In the genomic region with DNA sequence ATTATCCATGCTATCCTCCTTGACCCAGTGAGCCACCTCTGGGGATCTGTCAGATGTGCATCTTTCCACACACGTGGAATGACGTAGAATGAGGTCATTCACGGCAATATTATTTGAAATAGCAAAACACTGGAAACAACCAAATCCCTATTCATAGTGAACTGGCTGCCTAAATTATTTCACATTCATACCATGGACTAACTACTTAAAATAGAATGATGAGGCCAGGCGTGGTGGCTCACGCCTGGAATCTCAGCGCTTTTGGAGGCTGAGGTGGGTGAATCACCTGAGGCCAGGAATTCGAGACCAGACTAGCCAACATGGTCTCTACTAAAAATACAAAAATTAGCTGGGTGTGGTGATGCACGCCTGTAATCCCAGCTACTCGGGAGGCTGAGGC, we compare ENCODE assay signal across 18 cellular contexts.
DNase-seq lines count a peak whose midpoint lies in the region; ATAC-seq, FAIRE-seq and TF ChIP-seq lines count a peak whose summit lies in the region.
"Had no signal": no experiment of that assay in that cellular context is flagged by ENCODE, and none has a peak within 500 bp of the region (broad histone marks: within the 10 kb centered on the region; RNA-seq: fewer than 3 reads in every experiment).

No MANE protein-coding gene starts in this region.

- H3K4me3 ChIP-seq in HUES48 (ENCODE audit: low read depth, low read length) (no peak overlapping the region), fibroblast of mammary gland (ENCODE audit: control insufficient read depth, low read depth, low read length) (no peak overlapping the region)
- H3K4me3 ChIP-seq: Peyer's patch had no signal

- H3K9me3 ChIP-seq in HUES48 (ENCODE audit: control insufficient read depth, insufficient read depth, low read length): no peaks in the 10 kb centered on the region
- H3K9me3 ChIP-seq: Peyer's patch had no signal

- CTCF ChIA-PET in RWPE1 (lab: Yijun Ruan, JAX): interaction anchor here (1.2 to 1.3 kb wide), 2 partner anchors 11 to 23 kb away, joined by 4 to 6 read pairs; no protein-coding TSS in a partner anchor

- no peak for ATAC-seq in HG03460 (IDR thresholded peaks at IDR 0.05; ENCODE audit: unreplicated experiment)

- POLR2A ChIA-PET in RWPE1 (lab: Yijun Ruan, JAX; ENCODE audit: low non-redundant PET): no interaction called here

- H3K36me3 ChIP-seq in HUES48 (ENCODE audit: control insufficient read depth, insufficient read depth, low read length): no peaks in the 10 kb centered on the region
- H3K36me3 ChIP-seq: Peyer's patch had no signal

- H3K4me1 Mint-ChIP-seq in progenitor cell of endocrine pancreas (ENCODE audit: low read depth): peaks cover 47% of the 10 kb centered on the region
- H3K4me1 Mint-ChIP-seq in activated T-helper 2 cell treated with anti-CD3 and anti-CD28 coated beads, Interferon-gamma antibody, Interleukin-2, Interleukin-4, amounts not matched to agents 10 μg/mL and 5 μg/mL and 100 μg/mL, durations not matched to agents 14 hours and 24 hours and 36 hours (ENCODE audit: low read depth): no peaks in the 10 kb centered on the region
- H3K4me1 Mint-ChIP-seq: B cell had no signal

- H3K4me3 Mint-ChIP-seq in progenitor cell of endocrine pancreas (ENCODE audit: low read depth): no peak overlapping the region
- no peak overlapping the region for H3K4me3 Mint-ChIP-seq in activated T-helper 2 cell treated with anti-CD3 and anti-CD28 coated beads, Interferon-gamma antibody, Interleukin-2, Interleukin-4, amounts not matched to agents 10 μg/mL and 5 μg/mL and 100 μg/mL, durations not matched to agents 14 hours and 24 hours and 36 hours (ENCODE audit: low read depth)
- H3K4me3 Mint-ChIP-seq: B cell; CD4-positive, alpha-beta T cell; HFFc6 had no signal

- H3K27me3 ChIP-seq in HUES48 (ENCODE audit: control insufficient read depth, insufficient read depth, low read length): no peaks in the 10 kb centered on the region
- H3K27me3 ChIP-seq: Peyer's patch had no signal

- DNase-seq in RWPE1 (ENCODE audit: low spot score) (peak; percentile 14), fibroblast of mammary gland (ENCODE audit: low read depth) (peak; percentile 57), progenitor cell of endocrine pancreas (ENCODE audit: low spot score, unreplicated experiment) (no peak), frontal cortex (ENCODE audit: low spot score in 2 of 2) (no peak)
- DNase-seq in activated T-helper 2 cell treated with anti-CD3 and anti-CD28 coated beads, Interferon-gamma antibody, Interleukin-2, Interleukin-4, amounts not matched to agents 10 μg/mL and 5 μg/mL and 100 μg/mL, durations not matched to agents 14 hours and 24 hours and 36 hours (ENCODE audit: low spot score): no peak
- DNase-seq: CD4-positive, alpha-beta T cell; GOT3; HFFc6; Kasumi-1; NCI-H1105; NCI-H1694; NCI-H524; Peyer's patch; SHP77 treated with DMSO at 0.1 percent for 48 hours had no signal

- H3K27ac ChIP-seq in HUES48 (ENCODE audit: low read depth, low read length) (peak overlapping the region; percentile 81), RWPE1 (peak overlapping the region; percentile 10; the same call in 1 of the 2 replicates)
- H3K27ac ChIP-seq: Peyer's patch had no signal

- H3K36me3 Mint-ChIP-seq in progenitor cell of endocrine pancreas (ENCODE audit: insufficient read depth): peaks cover 7% of the 10 kb centered on the region
- H3K36me3 Mint-ChIP-seq in activated T-helper 2 cell treated with anti-CD3 and anti-CD28 coated beads, Interferon-gamma antibody, Interleukin-2, Interleukin-4, amounts not matched to agents 10 μg/mL and 5 μg/mL and 100 μg/mL, durations not matched to agents 14 hours and 24 hours and 36 hours (ENCODE audit: low read depth): no peaks in the 10 kb centered on the region

- no peaks in the 10 kb centered on the region for H3K9me3 Mint-ChIP-seq in progenitor cell of endocrine pancreas (ENCODE audit: low read depth)
- H3K9me3 Mint-ChIP-seq in activated T-helper 2 cell treated with anti-CD3 and anti-CD28 coated beads, Interferon-gamma antibody, Interleukin-2, Interleukin-4, amounts not matched to agents 10 μg/mL and 5 μg/mL and 100 μg/mL, durations not matched to agents 14 hours and 24 hours and 36 hours: no peaks in the 10 kb centered on the region
- H3K9me3 Mint-ChIP-seq: CD4-positive, alpha-beta T cell; HFFc6; IgD-negative memory B cell had no signal

- H3K9ac ChIP-seq in HUES48 (ENCODE audit: low read depth, low read length): no peak overlapping the region; the same call in 1 of the 2 replicates

- no peaks in the 10 kb centered on the region for H3K27me3 Mint-ChIP-seq in progenitor cell of endocrine pancreas
- no peaks in the 10 kb centered on the region for H3K27me3 Mint-ChIP-seq in activated T-helper 2 cell treated with anti-CD3 and anti-CD28 coated beads, Interferon-gamma antibody, Interleukin-2, Interleukin-4, amounts not matched to agents 10 μg/mL and 5 μg/mL and 100 μg/mL, durations not matched to agents 14 hours and 24 hours and 36 hours (ENCODE audit: low read depth)
- H3K27me3 Mint-ChIP-seq: B cell; CD4-positive, alpha-beta T cell; IgD-negative memory B cell had no signal

- H3K4me1 ChIP-seq in HUES48 (ENCODE audit: control insufficient read depth, insufficient read depth, low read length): peaks cover 53% of the 10 kb centered on the region
- H3K4me1 ChIP-seq: Peyer's patch had no signal

- intact Hi-C loops in activated T-helper 2 cell treated with anti-CD3 and anti-CD28 coated beads, Interferon-gamma antibody, Interleukin-2, Interleukin-4, amounts not matched to agents 10 μg/mL and 5 μg/mL and 100 μg/mL, durations not matched to agents 14 hours and 24 hours and 36 hours (cut with micrococcal nuclease): no loop called here

- peak overlapping the region; percentile 93 for H3K27ac Mint-ChIP-seq in progenitor cell of endocrine pancreas
- H3K27ac Mint-ChIP-seq in activated T-helper 2 cell treated with anti-CD3 and anti-CD28 coated beads, Interferon-gamma antibody, Interleukin-2, Interleukin-4, amounts not matched to agents 10 μg/mL and 5 μg/mL and 100 μg/mL, durations not matched to agents 14 hours and 24 hours and 36 hours: no peak overlapping the region
- H3K27ac Mint-ChIP-seq: B cell; CD4-positive, alpha-beta T cell; HFFc6; IgD-negative memory B cell had no signal

- no peak for FAIRE-seq in frontal cortex (lab: Jason Lieb, UNC)

- TF ChIP-seq CTCF in RWPE1 (conservative IDR thresholded peaks at IDR 0.05; ENCODE audit: low read depth) (no peak), fibroblast of mammary gland (conservative IDR thresholded peaks at IDR 0.05; ENCODE audit: control insufficient read depth, insufficient read depth, low read depth, low read length) (no peak), progenitor cell of endocrine pancreas (IDR thresholded peaks at IDR 0.05; ENCODE audit: unreplicated experiment) (no peak)

Comparison
In these comparisons a context has a peak if more than half of its experiments do, and no peak if none do; other contexts are left out.
1. DNase-seq: peak in RWPE1 (single experiment) and fibroblast of mammary gland (single experiment); none in progenitor cell of endocrine pancreas (single experiment), frontal cortex (0 of 2) and activated T-helper 2 cell treated with anti-CD3 and anti-CD28 coated beads, Interferon-gamma antibody, Interleukin-2, Interleukin-4, amounts not matched to agents 10 μg/mL and 5 μg/mL and 100 μg/mL, durations not matched to agents 14 hours and 24 hours and 36 hours (single experiment).